Comparison of ENCODE assay signal across 1 cellular context in genomic region chr17:58641937-58642336, GRCh38.
TF ChIP-seq lines count a peak whose summit lies in the region.

No MANE protein-coding gene starts in this region.

TF ChIP-seq in HCT116, 20 proteins besides CTCF, POLR2A, EP300 and RAD21 (continued from another document):
- TF ChIP-seq MAX (IDR thresholded peaks at IDR 0.05), result no peak
- TF ChIP-seq TCF7L2 (IDR thresholded peaks at IDR 0.05; ENCODE audit: borderline replicate concordance, extremely low read depth, insufficient read depth, insufficient read length), result no peak
- no peak for TF ChIP-seq SP1 (IDR thresholded peaks at IDR 0.05; ENCODE audit: low read depth)
- TF ChIP-seq EGR1 (IDR thresholded peaks at IDR 0.05; ENCODE audit: low read depth), result no peak
- no peak for TF ChIP-seq EZH2 (IDR thresholded peaks at IDR 0.05)
- no peak for TF ChIP-seq FOSL1 (IDR thresholded peaks at IDR 0.05; ENCODE audit: low read depth)
- no peak for TF ChIP-seq POLR2AphosphoS5 (IDR thresholded peaks at IDR 0.05; ENCODE audit: low read depth, low read length)
- TF ChIP-seq ATF3 (IDR thresholded peaks at IDR 0.05), result no peak
- TF ChIP-seq EZH2phosphoT487 (IDR thresholded peaks at IDR 0.05; ENCODE audit: borderline replicate concordance), result no peak
- no peak for TF ChIP-seq JUND (IDR thresholded peaks at IDR 0.05)
